In the genomic region with DNA sequence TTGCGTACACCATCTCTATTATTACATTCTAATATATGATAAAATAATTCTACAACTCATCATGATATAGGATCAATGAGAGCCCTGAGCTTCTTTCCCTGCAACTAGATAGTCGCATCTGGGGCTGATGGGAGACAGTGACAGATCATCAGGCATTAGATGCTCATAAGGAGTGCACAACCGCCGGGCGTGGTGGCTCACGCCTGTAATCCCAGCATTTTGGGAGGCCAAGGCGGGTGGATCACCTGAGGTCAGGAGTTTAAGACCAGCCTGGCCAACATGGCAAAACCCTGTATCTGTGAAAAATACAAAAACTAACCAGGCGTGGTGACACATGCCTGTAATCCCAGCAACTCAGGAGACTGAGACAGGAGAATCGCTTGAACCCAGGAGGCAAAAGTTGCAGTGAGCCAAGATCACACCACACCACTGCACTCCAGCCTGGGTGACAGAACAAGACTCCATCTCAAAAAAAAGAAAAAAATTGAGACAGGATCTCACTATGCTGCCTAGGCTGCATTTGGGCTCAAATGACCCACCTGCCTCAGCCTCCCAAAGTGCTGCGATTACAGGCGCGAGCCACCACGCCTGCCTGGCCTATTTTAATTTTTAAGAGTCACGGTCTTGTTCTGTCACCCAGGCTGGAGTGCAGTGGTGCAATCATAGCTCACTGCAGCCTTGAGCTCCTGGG, we compare ENCODE assay signal across 8 cellular contexts. TPM values are rescaled to one million over a fixed set of nuclear protein-coding genes. Genes with fewer than 3 reads are reported as not detected.
DNase-seq lines count a peak whose midpoint lies in the region; ATAC-seq, FAIRE-seq and TF ChIP-seq lines count a peak whose summit lies in the region.
"Not testable (repeated sequence)": the region's sequence is repeated elsewhere in the genome, so short reads cannot be mapped to it uniquely, and the experiment has no call there.

No MANE protein-coding gene starts in this region.

- H3K36me3 Mint-ChIP-seq in T-cell (peaks cover 41% of the 10 kb centered on the region), glutamatergic neuron (ENCODE audit: unreplicated experiment) (peaks cover 30% of the 10 kb centered on the region)

- FAIRE-seq in bronchial epithelial cell (lab: Jason Lieb, UNC), result not testable (repeated sequence)

- H3K27me3 Mint-ChIP-seq in T-cell, result not testable (repeated sequence)
- peaks cover 39% of the 10 kb centered on the region for H3K27me3 Mint-ChIP-seq in glutamatergic neuron (ENCODE audit: unreplicated experiment)

- H3K4me2 ChIP-seq in DOHH2 (ENCODE audit: low read length); neural cell (ENCODE audit: low read length): not testable (repeated sequence)

- H3F3A ChIP-seq in DOHH2 (ENCODE audit: control insufficient read depth, insufficient read depth) (peaks cover 72% of the 10 kb centered on the region), neural cell (ENCODE audit: insufficient read depth, low read length, poor library complexity, severe bottlenecking) (peaks cover 14% of the 10 kb centered on the region)

- POLR2A ChIA-PET in T-cell (lab: Charles Lee), result not testable (repeated sequence)

- TF ChIP-seq CTCF in DOHH2 (IDR thresholded peaks at IDR 0.05; ENCODE audit: low read depth, low read length, poor library complexity, severe bottlenecking); bronchial epithelial cell (IDR thresholded peaks at IDR 0.05; ENCODE audit: insufficient read depth, low read length, severe bottlenecking); glutamatergic neuron (IDR thresholded peaks at IDR 0.05; ENCODE audit: partially characterized antibody, unreplicated experiment); neural cell (IDR thresholded peaks at IDR 0.05; ENCODE audit: poor library complexity, severe bottlenecking); transverse colon (IDR thresholded peaks at IDR 0.05): not testable (repeated sequence)

- peak overlapping the region; percentile 94 to 96 for H3K27ac Mint-ChIP-seq in T-cell
- H3K27ac Mint-ChIP-seq in glutamatergic neuron (ENCODE audit: unreplicated experiment), result peak overlapping the region; percentile 85

- peak overlapping the region in 2 of 3 donors; percentile 28 to 98 for H3K4me3 Mint-ChIP-seq in T-cell
- H3K4me3 Mint-ChIP-seq in glutamatergic neuron (ENCODE audit: unreplicated experiment), result not testable (repeated sequence)

- TF ChIP-seq POLR2A in transverse colon (IDR thresholded peaks at IDR 0.05), result not testable (repeated sequence)

- not testable (repeated sequence) for TF ChIP-seq RAD21 in neural cell (conservative IDR thresholded peaks at IDR 0.05)

- H3K79me2 ChIP-seq in DOHH2 (ENCODE audit: control insufficient read depth, low read length) (peaks cover 18% of the 10 kb centered on the region), neural cell (replicated peaks; ENCODE audit: insufficient read depth, low read length) (peaks cover 62% of the 10 kb centered on the region)

- H3K4me1 Mint-ChIP-seq in T-cell (peaks cover 39 to 42% (median 41%) of the 10 kb centered on the region in 3 donors), glutamatergic neuron (ENCODE audit: low read depth, unreplicated experiment) (peaks cover 21% of the 10 kb centered on the region)

- not testable (repeated sequence) for H3K4me3 ChIP-seq in DOHH2 (ENCODE audit: low read length); bronchial epithelial cell (ENCODE audit: low read depth, low read length); transverse colon
- peak overlapping the region; percentile 97 for H3K4me3 ChIP-seq in neural cell (ENCODE audit: low read length)

- not testable (repeated sequence) for ATAC-seq in T-cell (replicated peaks in 1 of 4)

- H3K4me1 ChIP-seq in DOHH2 (ENCODE audit: control insufficient read depth, low read length), result peaks cover 25% of the 10 kb centered on the region
- peaks cover 0 to 25% (median 7%) of the 10 kb centered on the region in 4 donors for H3K4me1 ChIP-seq in transverse colon

- H3K9me3 ChIP-seq in DOHH2 (ENCODE audit: control insufficient read depth, insufficient read depth, low read length); neural cell (ENCODE audit: low read length); transverse colon: not testable (repeated sequence)

- H3K9ac ChIP-seq in neural cell (ENCODE audit: low read length), result not testable (repeated sequence)

- H3K27me3 ChIP-seq in DOHH2 (ENCODE audit: control insufficient read depth, low read length); bronchial epithelial cell (ENCODE audit: control insufficient read depth, insufficient read depth, low read length); neural cell (ENCODE audit: insufficient read depth, low read depth, low read length); transverse colon: not testable (repeated sequence)

- WGBS in transverse colon (ENCODE audit: low coverage in 1 of 2), 2 donors, result 78 to 85% methylated on average over 10 to 14 of the region's 14 CpGs

- H3K27ac ChIP-seq in DOHH2 (ENCODE audit: low read depth, low read length) (0 out of 2 replicates have a peak overlapping the region, but pooled peaks have one; percentile 42), transverse colon (peak overlapping the region in 3 of 4 donors; percentile 99 to 100 (median 99))
- not testable (repeated sequence) for H3K27ac ChIP-seq in neural cell (ENCODE audit: low read length)

- intact Hi-C loops in transverse colon (cut with DNase I; ENCODE audit: low total_unique reads), result not testable (repeated sequence)

- TF ChIP-seq EP300 in neural cell (conservative IDR thresholded peaks at IDR 0.05; ENCODE audit: poor library complexity, severe bottlenecking); transverse colon (IDR thresholded peaks at IDR 0.05; ENCODE audit: low read depth): not testable (repeated sequence)

- H3K9me3 Mint-ChIP-seq in T-cell, result not testable (repeated sequence)
- peaks cover 48% of the 10 kb centered on the region for H3K9me3 Mint-ChIP-seq in glutamatergic neuron (ENCODE audit: unreplicated experiment)

- DNase-seq in HT-29 (ENCODE audit: low spot score) (peak; percentile 60), T-cell (peak in 1 of 34 experiments; percentile 8), bronchial epithelial cell (ENCODE audit: low read depth) (peak; percentile 44), transverse colon (peak; percentile 45)
- DNase-seq in activated T-cell treated with anti-CD3 and anti-CD28 coated beads, Interleukin-2, amount 50 U/mL, for 1 hour, result peak; percentile 53
- not testable (repeated sequence) for DNase-seq in glutamatergic neuron

- H2AFZ ChIP-seq in neural cell (ENCODE audit: low read depth, low read length), result not testable (repeated sequence)

- H3K36me3 ChIP-seq in DOHH2 (ENCODE audit: control insufficient read depth, low read length) (peaks cover 60% of the 10 kb centered on the region), bronchial epithelial cell (ENCODE audit: control insufficient read depth, insufficient read depth, low read length) (peaks cover 16% of the 10 kb centered on the region), neural cell (ENCODE audit: insufficient read depth, low read length) (peaks cover 26% of the 10 kb centered on the region), transverse colon (peaks cover 0 to 35% (median 23%) of the 10 kb centered on the region in 4 donors)

- in situ Hi-C loops in transverse colon (cut with MboI; ENCODE audit: low pct_ligation_motif_present in 1 of 4, low pct_unique_long_range_greater_than_20kb in 1 of 4, low sequenced_read_pairs in 3 of 4), result not testable (repeated sequence)

- H4K20me1 ChIP-seq in DOHH2 (ENCODE audit: control insufficient read depth, insufficient read depth, low read depth, low read length) (peaks cover 20% of the 10 kb centered on the region), neural cell (ENCODE audit: insufficient read depth) (peaks cover 51% of the 10 kb centered on the region)

- CTCF ChIA-PET in T-cell (lab: Charles Lee), result interaction anchor here in 1 of 2 donors (0.6 kb wide), 1 partner anchor 12 kb away, joined by 4 read pairs; no protein-coding TSS in a partner anchor

- H3K9me2 ChIP-seq in DOHH2 (replicated peaks; ENCODE audit: control insufficient read depth, low read length); neural cell (ENCODE audit: insufficient read depth, low read length): not testable (repeated sequence)

TF ChIP-seq in neural cell, 6 proteins besides CTCF, POLR2A, EP300 and RAD21:
- peak; percentile 45 for TF ChIP-seq POLR2AphosphoS5 (IDR thresholded peaks at IDR 0.05)
TF ChIP-seq in neural cell: peak in this region for 1; not testable (repeated sequence) for 5.

RNA-seq across cellular contexts. Expression of a gene that starts 5.7 kb away (rescaled TPM):
- total RNA-seq in HT-29 (2014; rRNA removed; shearing (Covaris generic)), result 2,777 and 3,103 TPM in 2 replicates
- 1,000 to 10,000 TPM; 3,072 to 3,822 (median 3,615) TPM for total RNA-seq in T-cell
- 1,767 and 1,838 TPM in 2 replicates for total RNA-seq in bronchial epithelial cell
- total RNA-seq in glutamatergic neuron (ENCODE audit: unreplicated experiment), result 6,176 TPM
- polyA plus RNA-seq in neural cell, result 1,962 and 2,032 TPM in 2 replicates
- 2,211 and 2,349 TPM in 2 replicates for polyA minus RNA-seq in neural cell
- total RNA-seq in transverse colon, result 1,000 to 10,000 TPM; 4,023 to 7,543 (median 4,610) TPM

RNA-seq across cellular contexts. Expression of a gene that starts 11.1 kb away (rescaled TPM):
- 14.7 and 16.1 TPM in 2 replicates for total RNA-seq in HT-29 (2014; rRNA removed; shearing (Covaris generic))
- total RNA-seq in T-cell, result 10 to 100 TPM in 3 of 5 donors, 1 to 10 TPM in 2; 8.1 to 14.1 (median 12.0) TPM
- 3.2 and 5.1 TPM in 2 replicates for total RNA-seq in bronchial epithelial cell
- total RNA-seq in glutamatergic neuron (ENCODE audit: unreplicated experiment), result 13.7 TPM
- polyA plus RNA-seq in neural cell, result 1.1 and 2.8 TPM in 2 replicates
- polyA minus RNA-seq in neural cell, result 9.5 and 11.2 TPM in 2 replicates
- total RNA-seq in transverse colon, result 10 to 100 TPM in 2 of 4 donors, 1 to 10 TPM in 2; 8.5 to 22.8 (median 9.4) TPM
